24 cellular contexts compared by ENCODE assay signal in the genomic region with DNA sequence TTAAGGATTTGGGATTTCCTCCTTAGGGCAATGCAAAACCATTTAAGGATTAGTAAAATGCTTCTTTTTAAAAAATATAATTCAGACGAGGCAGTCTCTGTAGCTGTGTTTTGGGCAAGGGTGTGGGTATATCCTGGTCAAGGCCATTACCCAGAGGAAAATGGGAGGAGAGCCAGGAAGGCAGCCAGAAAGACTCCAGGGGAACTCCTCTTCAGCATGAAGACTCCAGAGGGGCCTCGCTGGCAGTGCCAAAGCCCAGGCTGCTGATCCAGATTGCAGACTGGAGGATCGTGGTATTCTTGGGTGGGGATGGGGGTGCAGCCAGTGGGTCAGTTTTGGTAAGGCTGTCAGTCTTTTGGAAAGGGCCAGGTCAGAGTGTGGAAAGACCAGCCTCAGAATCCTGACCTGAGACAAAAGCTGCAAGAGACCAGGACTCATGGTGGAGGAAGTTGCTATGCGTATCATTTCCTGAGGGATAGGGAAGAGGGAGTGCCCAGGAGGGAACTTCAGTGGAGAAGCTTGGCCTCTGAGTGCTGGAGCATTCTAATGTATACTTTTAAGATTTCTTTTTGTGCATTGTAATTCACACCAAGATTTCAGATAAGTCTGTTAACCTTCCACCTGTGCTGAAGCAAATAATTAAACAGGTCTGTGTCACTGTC.
"Had no signal": no experiment of that assay in that cellular context is flagged by ENCODE, and none has a peak within 500 bp of the region (broad histone marks: within the 10 kb centered on the region; RNA-seq: fewer than 3 reads in every experiment).

No MANE protein-coding gene starts in this region.

- H3K36me3 ChIP-seq: lower lobe of right lung, ovary, prostate gland had no signal

- FAIRE-seq: bronchial epithelial cell, kidney had no signal

- H3K9me3 ChIP-seq: lower lobe of right lung, ovary, prostate gland had no signal

- H3K9me3 Mint-ChIP-seq: activated naive CD8-positive, alpha-beta T cell treated with anti-CD3 and anti-CD28 coated beads for 36 hours; activated T-cell treated with anti-CD3 and anti-CD28 coated beads, Interleukin-2, amount 50 U/mL, for 4 hours; naive thymus-derived CD8-positive, alpha-beta T cell had no signal

- DNase-seq: activated CD4-positive, alpha-beta T cell treated with anti-CD3 and anti-CD28 coated beads for 36 hours; activated CD4-positive, alpha-beta T cell treated with anti-CD3 and anti-CD28 coated beads, Interleukin-2, amount 50 U/mL, for 4 hours; activated CD8-positive, alpha-beta memory T cell treated with anti-CD3 and anti-CD28 coated beads for 24 hours; activated CD8-positive, alpha-beta memory T cell treated with anti-CD3 and anti-CD28 coated beads, Interleukin-2, amount 50 U/mL, for 48 hours; activated naive CD4-positive, alpha-beta T cell treated with Interleukin-2 at 50 U/mL for 16 hours; activated naive CD8-positive, alpha-beta T cell treated with anti-CD3 and anti-CD28 coated beads for 36 hours; activated T-cell treated with anti-CD3 and anti-CD28 coated beads, Interleukin-2, amount 50 U/mL, for 4 hours; amniotic stem cell; cerebellar nuclear complex; erythroblast; foreskin melanocyte; kidney; lower lobe of right lung; naive thymus-derived CD8-positive, alpha-beta T cell; stimulated activated CD4-positive, alpha-beta T cell treated with anti-CD3 and anti-CD28 coated beads, Interleukin-4, amount 100 ng/mL, for 24 hours; stimulated activated naive CD8-positive, alpha-beta T cell treated with anti-CD3 and anti-CD28 coated beads, Interleukin-15, Interleukin-2, amounts not matched to agents 100 U/mL and 50 U/mL, for 24 hours; T-helper 1 cell; T-helper 9 cell had no signal

- H3K4me1 ChIP-seq: lower lobe of right lung, prostate gland had no signal

- ATAC-seq: activated CD4-positive, alpha-beta T cell treated with anti-CD3 and anti-CD28 coated beads for 36 hours; activated T-cell treated with anti-CD3 and anti-CD28 coated beads, Interleukin-2, amount 50 U/mL, for 4 hours; left lobe of liver; lower lobe of right lung; naive thymus-derived CD8-positive, alpha-beta T cell; stimulated activated naive CD8-positive, alpha-beta T cell treated with anti-CD3 and anti-CD28 coated beads, Interleukin-15, Interleukin-2, amounts not matched to agents 100 U/mL and 50 U/mL, for 24 hours; WTC11 had no signal

- H3K4me3 Mint-ChIP-seq: activated CD4-positive, alpha-beta T cell treated with anti-CD3 and anti-CD28 coated beads for 36 hours; activated naive CD8-positive, alpha-beta T cell treated with anti-CD3 and anti-CD28 coated beads for 36 hours; activated T-cell treated with anti-CD3 and anti-CD28 coated beads, Interleukin-2, amount 50 U/mL, for 4 hours; naive thymus-derived CD8-positive, alpha-beta T cell; WTC11 had no signal

- H3K36me3 Mint-ChIP-seq: activated naive CD8-positive, alpha-beta T cell treated with anti-CD3 and anti-CD28 coated beads for 36 hours; naive thymus-derived CD8-positive, alpha-beta T cell; WTC11 had no signal

- H3K27ac Mint-ChIP-seq: activated CD4-positive, alpha-beta T cell treated with anti-CD3 and anti-CD28 coated beads for 36 hours; activated naive CD8-positive, alpha-beta T cell treated with anti-CD3 and anti-CD28 coated beads for 36 hours; naive thymus-derived CD8-positive, alpha-beta T cell; WTC11 had no signal

- H3K4me1 Mint-ChIP-seq: activated CD4-positive, alpha-beta T cell treated with anti-CD3 and anti-CD28 coated beads for 36 hours; activated naive CD8-positive, alpha-beta T cell treated with anti-CD3 and anti-CD28 coated beads for 36 hours; naive thymus-derived CD8-positive, alpha-beta T cell had no signal

- H3K27ac ChIP-seq: coronary artery, lower lobe of right lung, ovary, prostate gland had no signal

- H3K4me3 ChIP-seq: coronary artery, lower lobe of right lung, ovary, prostate gland had no signal

- H3K27me3 ChIP-seq: ovary had no signal
